In the genomic region with DNA sequence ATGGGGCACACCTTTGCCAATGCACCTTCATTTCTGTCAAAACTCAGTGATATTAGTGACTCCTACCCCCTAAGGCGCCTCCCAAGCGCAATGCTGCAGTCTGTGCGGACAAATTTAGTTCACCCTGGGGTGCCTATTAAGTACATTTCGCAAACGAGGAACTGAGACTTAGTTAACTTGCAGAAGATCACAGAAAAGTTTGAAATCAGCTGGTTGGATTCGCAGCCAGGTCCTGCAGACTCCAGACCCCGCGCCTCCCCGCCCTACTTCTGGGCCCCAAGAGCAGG, we compare ENCODE assay signal across 8 cellular contexts. TPM values are rescaled to one million over a fixed set of nuclear protein-coding genes. Genes with fewer than 3 reads are reported as not detected.
A peak's percentile ranks its signal among the peaks of the same experiment; 100 is the strongest.
DNase-seq lines count a peak whose midpoint lies in the region; ATAC-seq and TF ChIP-seq lines count a peak whose summit lies in the region.

No MANE protein-coding gene starts in this region.

- intact Hi-C loops in CD4-positive, alpha-beta T cell (cut with DNase I, micrococcal nuclease): loop anchor here (1.0 to 10.0 kb wide), 9 partner anchors 22 to 715 kb away; partner anchors contain the start of genes AGBL3 (in 2 of the 2), WDR91 (in 2 of the 2), AKR1B1 (in 1 of the 2) and BPGM (in 1 of the 2)
- intact Hi-C loops in activated naive CD4-positive, alpha-beta T cell treated with anti-CD3 and anti-CD28 coated beads for 36 hours (cut with micrococcal nuclease): loop anchor here (1.0 to 5.0 kb wide), 15 partner anchors 10 to 853 kb away; partner anchors contain the start of genes AGBL3, BPGM, SLC35B4 and TMEM140

- H3K36me3 Mint-ChIP-seq in CD4-positive, alpha-beta T cell (ENCODE audit: low read depth): peaks cover 51% of the 10 kb centered on the region
- peaks cover 46% of the 10 kb centered on the region for H3K36me3 Mint-ChIP-seq in activated naive CD4-positive, alpha-beta T cell treated with anti-CD3 and anti-CD28 coated beads for 36 hours (ENCODE audit: low read depth)
- H3K36me3 Mint-ChIP-seq in immature natural killer cell: peaks cover 0 to 4% (median 0%) of the 10 kb centered on the region in 3 donors

- TF ChIP-seq CTCF in CD4-positive, alpha-beta T cell (IDR thresholded peaks at IDR 0.05): no peak

- CTCF ChIA-PET in CD4-positive, alpha-beta T cell (lab: Charles Lee): interaction anchor here (1.3 to 3.8 kb wide), 9 partner anchors 10 to 537 kb away, joined by 3 to 53 read pairs (median 8); partner anchors contain the start of genes AGBL3 and TMEM140
- CTCF ChIA-PET in activated naive CD4-positive, alpha-beta T cell treated with anti-CD3 and anti-CD28 coated beads for 36 hours (lab: Charles Lee): interaction anchor here (0.6 to 4.9 kb wide), 7 partner anchors 9 to 216 kb away, joined by 3 to 61 read pairs (median 10); partner anchors contain the start of genes AGBL3, TMEM140 and WDR91

- peak overlapping the region; percentile 91 for H3K4me3 Mint-ChIP-seq in CD4-positive, alpha-beta T cell
- peak overlapping the region; percentile 89 for H3K4me3 Mint-ChIP-seq in activated naive CD4-positive, alpha-beta T cell treated with anti-CD3 and anti-CD28 coated beads for 36 hours
- H3K4me3 Mint-ChIP-seq in immature natural killer cell: peak overlapping the region; percentile 86 to 92 (median 92)

- no peaks in the 10 kb centered on the region for H3K9me3 Mint-ChIP-seq in CD4-positive, alpha-beta T cell
- no peaks in the 10 kb centered on the region for H3K9me3 Mint-ChIP-seq in activated naive CD4-positive, alpha-beta T cell treated with anti-CD3 and anti-CD28 coated beads for 36 hours
- H3K9me3 Mint-ChIP-seq in immature natural killer cell: no peaks in the 10 kb centered on the region

- H3K27ac Mint-ChIP-seq in CD4-positive, alpha-beta T cell: peak overlapping the region; percentile 94
- peak overlapping the region; percentile 95 for H3K27ac Mint-ChIP-seq in activated naive CD4-positive, alpha-beta T cell treated with anti-CD3 and anti-CD28 coated beads for 36 hours
- peak overlapping the region; percentile 94 to 96 (median 95) for H3K27ac Mint-ChIP-seq in immature natural killer cell

- POLR2A ChIA-PET in CD4-positive, alpha-beta T cell (lab: Charles Lee): interaction anchor here (0.6 to 4.2 kb wide), 16 partner anchors 10 to 523 kb away, joined by 3 to 111 read pairs (median 4); partner anchors contain the start of genes AGBL3, BPGM, NUP205 and TMEM140

- peak overlapping the region; percentile 94 for H3K27ac ChIP-seq in CD4-positive, alpha-beta T cell (ENCODE audit: low read depth, low read length)
- peak overlapping the region; percentile 76 for H3K27ac ChIP-seq in temporal lobe (ENCODE audit: low read depth, low read length)

- ATAC-seq in CD4-positive, alpha-beta T cell (ENCODE audit: poor library complexity): peak; percentile 12
- ATAC-seq in HG02973 (IDR thresholded peaks at IDR 0.05; ENCODE audit: unreplicated experiment): peak; percentile 9
- no peak for ATAC-seq in GM21619 (IDR thresholded peaks at IDR 0.05; ENCODE audit: unreplicated experiment)
- ATAC-seq in HG03039 (IDR thresholded peaks at IDR 0.05; ENCODE audit: unreplicated experiment): no peak

- no peaks in the 10 kb centered on the region for H3K27me3 Mint-ChIP-seq in CD4-positive, alpha-beta T cell
- H3K27me3 Mint-ChIP-seq in activated naive CD4-positive, alpha-beta T cell treated with anti-CD3 and anti-CD28 coated beads for 36 hours (ENCODE audit: low read depth): no peaks in the 10 kb centered on the region
- peaks cover 5 to 23% (median 13%) of the 10 kb centered on the region in 3 donors for H3K27me3 Mint-ChIP-seq in immature natural killer cell (ENCODE audit: low read depth in 3 of 3)

- no peaks in the 10 kb centered on the region for H3K27me3 ChIP-seq in CD4-positive, alpha-beta T cell (ENCODE audit: control insufficient read depth, insufficient read depth, low read length)

- no peak for DNase-seq in CD4-positive, alpha-beta T cell
- no peak for DNase-seq in activated naive CD4-positive, alpha-beta T cell treated with anti-CD3 and anti-CD28 coated beads for 36 hours
- DNase-seq in immature natural killer cell (no peak), NCI-H524 treated with DMSO at 0.1 percent for 48 hours (lab: John Stamatoyannopoulos, UW) (no peak)

- H3K9me3 ChIP-seq in CD4-positive, alpha-beta T cell (ENCODE audit: control insufficient read depth, low read length): no peaks in the 10 kb centered on the region

- peaks cover 48% of the 10 kb centered on the region for H3K4me1 Mint-ChIP-seq in CD4-positive, alpha-beta T cell (ENCODE audit: low read depth)
- H3K4me1 Mint-ChIP-seq in activated naive CD4-positive, alpha-beta T cell treated with anti-CD3 and anti-CD28 coated beads for 36 hours (ENCODE audit: low read depth): peaks cover 43% of the 10 kb centered on the region
- H3K4me1 Mint-ChIP-seq in immature natural killer cell: peaks cover 47 to 60% of the 10 kb centered on the region in 2 donors

RNA-seq across cellular contexts. Expression of gene CYREN, which starts 0.6 kb away (rescaled TPM):
- total RNA-seq in CD4-positive, alpha-beta T cell: 10 to 100 TPM; 14.0 to 15.8 TPM
- total RNA-seq in activated naive CD4-positive, alpha-beta T cell treated with anti-CD3 and anti-CD28 coated beads for 36 hours: 10 to 100 TPM; 36.7 to 39.0 TPM
- 10 to 100 TPM; 34.8 to 54.7 (median 53.1) TPM for polyA plus RNA-seq in immature natural killer cell
- total RNA-seq in temporal lobe: 11.1 TPM

RNA-seq across cellular contexts. Expression of gene TMEM140, which starts 22.0 kb away (rescaled TPM):
- total RNA-seq in CD4-positive, alpha-beta T cell: 10 to 100 TPM; 27.7 to 32.2 TPM
- total RNA-seq in activated naive CD4-positive, alpha-beta T cell treated with anti-CD3 and anti-CD28 coated beads for 36 hours: 1 to 10 TPM; 8.1 to 9.2 TPM
- 10 to 100 TPM; 14.5 to 47.5 (median 17.6) TPM for polyA plus RNA-seq in immature natural killer cell
- 0.49 TPM for total RNA-seq in temporal lobe

RNA-seq across cellular contexts. Expression of gene WDR91, which starts 41.4 kb away (rescaled TPM):
- 10 to 100 TPM; 39.9 to 41.7 TPM for total RNA-seq in CD4-positive, alpha-beta T cell
- total RNA-seq in activated naive CD4-positive, alpha-beta T cell treated with anti-CD3 and anti-CD28 coated beads for 36 hours: 10 to 100 TPM; 10.6 to 11.1 TPM
- polyA plus RNA-seq in immature natural killer cell: 1 to 10 TPM; 2.1 to 5.8 (median 3.2) TPM
- total RNA-seq in temporal lobe: 9.1 TPM

Comparison
In these comparisons a context has a peak if more than half of its experiments do, and no peak if none do; other contexts are left out.
1. ATAC-seq: peak in CD4-positive, alpha-beta T cell (single experiment) and HG02973 (single experiment); none in GM21619 (single experiment) and HG03039 (single experiment).
2. Peak in every context shown above with its lines, with median percentiles within 50 percentile points of each other: H3K27ac Mint-ChIP-seq and H3K4me3 Mint-ChIP-seq.